ENCODE assay signal across 2 cellular contexts in the genomic region with DNA sequence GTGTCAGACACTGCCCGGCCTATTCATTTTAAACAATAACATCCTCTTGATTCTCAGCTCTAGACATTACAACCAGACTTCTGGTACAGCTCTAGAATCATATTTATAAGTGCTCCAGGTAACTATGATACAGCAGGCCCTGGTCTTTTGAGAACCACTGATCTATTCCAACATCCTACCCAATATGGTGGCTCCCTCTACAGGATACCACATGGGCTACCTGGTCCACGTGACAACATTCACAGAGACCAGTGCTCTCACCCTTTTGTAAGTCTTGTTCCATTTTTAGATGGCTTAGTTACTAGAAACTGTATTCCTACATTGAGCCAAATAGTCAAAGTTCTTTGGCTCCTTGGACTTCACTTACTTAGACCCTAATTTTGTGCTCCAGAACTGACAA.
TF ChIP-seq lines count a peak whose summit lies in the region.

No MANE protein-coding gene starts in this region.

TF ChIP-seq in SK-N-SH, 30 proteins besides CTCF, POLR2A, EP300 and RAD21 (continued from another document):
- no peak for TF ChIP-seq MXI1 (IDR thresholded peaks at IDR 0.05; ENCODE audit: low read depth, low read length)
- TF ChIP-seq FOXJ3 (CRISPR knock-in tag; IDR thresholded peaks at IDR 0.05), result no peak
- no peak for TF ChIP-seq RFX5 (IDR thresholded peaks at IDR 0.05; ENCODE audit: low read length)
- TF ChIP-seq TAF1 (IDR thresholded peaks at IDR 0.05; ENCODE audit: borderline replicate concordance, low read depth, low read length), result no peak
- TF ChIP-seq TEAD4 (IDR thresholded peaks at IDR 0.05; ENCODE audit: borderline replicate concordance, insufficient read depth), result no peak
- TF ChIP-seq MEF2A (IDR thresholded peaks at IDR 0.05; ENCODE audit: borderline replicate concordance, low read depth), result no peak
- TF ChIP-seq SMC3 (IDR thresholded peaks at IDR 0.05; ENCODE audit: low read depth, low read length), result no peak
- TF ChIP-seq, protein P1, sequence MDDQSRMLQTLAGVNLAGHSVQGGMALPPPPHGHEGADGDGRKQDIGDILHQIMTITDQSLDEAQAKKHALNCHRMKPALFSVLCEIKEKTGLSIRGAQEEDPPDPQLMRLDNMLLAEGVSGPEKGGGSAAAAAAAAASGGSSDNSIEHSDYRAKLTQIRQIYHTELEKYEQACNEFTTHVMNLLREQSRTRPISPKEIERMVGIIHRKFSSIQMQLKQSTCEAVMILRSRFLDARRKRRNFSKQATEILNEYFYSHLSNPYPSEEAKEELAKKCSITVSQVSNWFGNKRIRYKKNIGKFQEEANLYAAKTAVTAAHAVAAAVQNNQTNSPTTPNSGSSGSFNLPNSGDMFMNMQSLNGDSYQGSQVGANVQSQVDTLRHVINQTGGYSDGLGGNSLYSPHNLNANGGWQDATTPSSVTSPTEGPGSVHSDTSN (IDR thresholded peaks at IDR 0.05), result no peak
- TF ChIP-seq RXRA (IDR thresholded peaks at IDR 0.05; ENCODE audit: borderline replicate concordance, low read depth), result no peak
- TF ChIP-seq, protein P2, sequence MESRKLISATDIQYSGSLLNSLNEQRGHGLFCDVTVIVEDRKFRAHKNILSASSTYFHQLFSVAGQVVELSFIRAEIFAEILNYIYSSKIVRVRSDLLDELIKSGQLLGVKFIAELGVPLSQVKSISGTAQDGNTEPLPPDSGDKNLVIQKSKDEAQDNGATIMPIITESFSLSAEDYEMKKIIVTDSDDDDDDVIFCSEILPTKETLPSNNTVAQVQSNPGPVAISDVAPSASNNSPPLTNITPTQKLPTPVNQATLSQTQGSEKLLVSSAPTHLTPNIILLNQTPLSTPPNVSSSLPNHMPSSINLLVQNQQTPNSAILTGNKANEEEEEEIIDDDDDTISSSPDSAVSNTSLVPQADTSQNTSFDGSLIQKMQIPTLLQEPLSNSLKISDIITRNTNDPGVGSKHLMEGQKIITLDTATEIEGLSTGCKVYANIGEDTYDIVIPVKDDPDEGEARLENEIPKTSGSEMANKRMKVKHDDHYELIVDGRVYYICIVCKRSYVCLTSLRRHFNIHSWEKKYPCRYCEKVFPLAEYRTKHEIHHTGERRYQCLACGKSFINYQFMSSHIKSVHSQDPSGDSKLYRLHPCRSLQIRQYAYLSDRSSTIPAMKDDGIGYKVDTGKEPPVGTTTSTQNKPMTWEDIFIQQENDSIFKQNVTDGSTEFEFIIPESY (IDR thresholded peaks at IDR 0.05; ENCODE audit: borderline replicate concordance, low read depth), result no peak

TF ChIP-seq in SK-N-SH treated with all-trans-retinoic acid at 6 μM for 48 hours, 23 proteins besides CTCF, POLR2A, EP300 and RAD21 (continued from another document):
- TF ChIP-seq SNAI2 (CRISPR knock-in tag; IDR thresholded peaks at IDR 0.05) (no peak), PPARA (CRISPR knock-in tag; IDR thresholded peaks at IDR 0.05; ENCODE audit: borderline replicate concordance) (no peak), CSDC2 (CRISPR knock-in tag; IDR thresholded peaks at IDR 0.05) (no peak), ZFP3 (CRISPR knock-in tag; IDR thresholded peaks at IDR 0.05) (no peak), GLIS3 (CRISPR knock-in tag; IDR thresholded peaks at IDR 0.05) (no peak), ZNF8 (CRISPR knock-in tag; IDR thresholded peaks at IDR 0.05) (no peak), ZNF70 (CRISPR knock-in tag; IDR thresholded peaks at IDR 0.05) (no peak), BACH2 (CRISPR knock-in tag; IDR thresholded peaks at IDR 0.05; ENCODE audit: borderline replicate concordance) (no peak), OSR1 (CRISPR knock-in tag; IDR thresholded peaks at IDR 0.05) (no peak), ARNTL (CRISPR knock-in tag; IDR thresholded peaks at IDR 0.05; ENCODE audit: borderline replicate concordance, low read depth) (no peak), TCF4 (CRISPR knock-in tag; IDR thresholded peaks at IDR 0.05; ENCODE audit: borderline replicate concordance) (no peak)
- TF ChIP-seq, protein P3, sequence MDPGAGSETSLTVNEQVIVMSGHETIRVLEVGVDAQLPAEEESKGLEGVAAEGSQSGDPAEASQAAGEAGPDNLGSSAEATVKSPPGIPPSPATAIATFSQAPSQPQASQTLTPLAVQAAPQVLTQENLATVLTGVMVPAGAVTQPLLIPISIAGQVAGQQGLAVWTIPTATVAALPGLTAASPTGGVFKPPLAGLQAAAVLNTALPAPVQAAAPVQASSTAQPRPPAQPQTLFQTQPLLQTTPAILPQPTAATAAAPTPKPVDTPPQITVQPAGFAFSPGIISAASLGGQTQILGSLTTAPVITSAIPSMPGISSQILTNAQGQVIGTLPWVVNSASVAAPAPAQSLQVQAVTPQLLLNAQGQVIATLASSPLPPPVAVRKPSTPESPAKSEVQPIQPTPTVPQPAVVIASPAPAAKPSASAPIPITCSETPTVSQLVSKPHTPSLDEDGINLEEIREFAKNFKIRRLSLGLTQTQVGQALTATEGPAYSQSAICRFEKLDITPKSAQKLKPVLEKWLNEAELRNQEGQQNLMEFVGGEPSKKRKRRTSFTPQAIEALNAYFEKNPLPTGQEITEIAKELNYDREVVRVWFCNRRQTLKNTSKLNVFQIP (CRISPR knock-in tag; IDR thresholded peaks at IDR 0.05; ENCODE audit: borderline replicate concordance, low read depth), result no peak
- TF ChIP-seq, protein P4, sequence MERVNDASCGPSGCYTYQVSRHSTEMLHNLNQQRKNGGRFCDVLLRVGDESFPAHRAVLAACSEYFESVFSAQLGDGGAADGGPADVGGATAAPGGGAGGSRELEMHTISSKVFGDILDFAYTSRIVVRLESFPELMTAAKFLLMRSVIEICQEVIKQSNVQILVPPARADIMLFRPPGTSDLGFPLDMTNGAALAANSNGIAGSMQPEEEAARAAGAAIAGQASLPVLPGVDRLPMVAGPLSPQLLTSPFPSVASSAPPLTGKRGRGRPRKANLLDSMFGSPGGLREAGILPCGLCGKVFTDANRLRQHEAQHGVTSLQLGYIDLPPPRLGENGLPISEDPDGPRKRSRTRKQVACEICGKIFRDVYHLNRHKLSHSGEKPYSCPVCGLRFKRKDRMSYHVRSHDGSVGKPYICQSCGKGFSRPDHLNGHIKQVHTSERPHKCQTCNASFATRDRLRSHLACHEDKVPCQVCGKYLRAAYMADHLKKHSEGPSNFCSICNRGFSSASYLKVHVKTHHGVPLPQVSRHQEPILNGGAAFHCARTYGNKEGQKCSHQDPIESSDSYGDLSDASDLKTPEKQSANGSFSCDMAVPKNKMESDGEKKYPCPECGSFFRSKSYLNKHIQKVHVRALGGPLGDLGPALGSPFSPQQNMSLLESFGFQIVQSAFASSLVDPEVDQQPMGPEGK (CRISPR knock-in tag; IDR thresholded peaks at IDR 0.05; ENCODE audit: borderline replicate concordance), result no peak
- TF ChIP-seq, protein P5, sequence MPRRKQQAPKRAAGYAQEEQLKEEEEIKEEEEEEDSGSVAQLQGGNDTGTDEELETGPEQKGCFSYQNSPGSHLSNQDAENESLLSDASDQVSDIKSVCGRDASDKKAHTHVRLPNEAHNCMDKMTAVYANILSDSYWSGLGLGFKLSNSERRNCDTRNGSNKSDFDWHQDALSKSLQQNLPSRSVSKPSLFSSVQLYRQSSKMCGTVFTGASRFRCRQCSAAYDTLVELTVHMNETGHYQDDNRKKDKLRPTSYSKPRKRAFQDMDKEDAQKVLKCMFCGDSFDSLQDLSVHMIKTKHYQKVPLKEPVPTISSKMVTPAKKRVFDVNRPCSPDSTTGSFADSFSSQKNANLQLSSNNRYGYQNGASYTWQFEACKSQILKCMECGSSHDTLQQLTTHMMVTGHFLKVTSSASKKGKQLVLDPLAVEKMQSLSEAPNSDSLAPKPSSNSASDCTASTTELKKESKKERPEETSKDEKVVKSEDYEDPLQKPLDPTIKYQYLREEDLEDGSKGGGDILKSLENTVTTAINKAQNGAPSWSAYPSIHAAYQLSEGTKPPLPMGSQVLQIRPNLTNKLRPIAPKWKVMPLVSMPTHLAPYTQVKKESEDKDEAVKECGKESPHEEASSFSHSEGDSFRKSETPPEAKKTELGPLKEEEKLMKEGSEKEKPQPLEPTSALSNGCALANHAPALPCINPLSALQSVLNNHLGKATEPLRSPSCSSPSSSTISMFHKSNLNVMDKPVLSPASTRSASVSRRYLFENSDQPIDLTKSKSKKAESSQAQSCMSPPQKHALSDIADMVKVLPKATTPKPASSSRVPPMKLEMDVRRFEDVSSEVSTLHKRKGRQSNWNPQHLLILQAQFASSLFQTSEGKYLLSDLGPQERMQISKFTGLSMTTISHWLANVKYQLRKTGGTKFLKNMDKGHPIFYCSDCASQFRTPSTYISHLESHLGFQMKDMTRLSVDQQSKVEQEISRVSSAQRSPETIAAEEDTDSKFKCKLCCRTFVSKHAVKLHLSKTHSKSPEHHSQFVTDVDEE (CRISPR knock-in tag; IDR thresholded peaks at IDR 0.05), result no peak
- TF ChIP-seq, protein P6, sequence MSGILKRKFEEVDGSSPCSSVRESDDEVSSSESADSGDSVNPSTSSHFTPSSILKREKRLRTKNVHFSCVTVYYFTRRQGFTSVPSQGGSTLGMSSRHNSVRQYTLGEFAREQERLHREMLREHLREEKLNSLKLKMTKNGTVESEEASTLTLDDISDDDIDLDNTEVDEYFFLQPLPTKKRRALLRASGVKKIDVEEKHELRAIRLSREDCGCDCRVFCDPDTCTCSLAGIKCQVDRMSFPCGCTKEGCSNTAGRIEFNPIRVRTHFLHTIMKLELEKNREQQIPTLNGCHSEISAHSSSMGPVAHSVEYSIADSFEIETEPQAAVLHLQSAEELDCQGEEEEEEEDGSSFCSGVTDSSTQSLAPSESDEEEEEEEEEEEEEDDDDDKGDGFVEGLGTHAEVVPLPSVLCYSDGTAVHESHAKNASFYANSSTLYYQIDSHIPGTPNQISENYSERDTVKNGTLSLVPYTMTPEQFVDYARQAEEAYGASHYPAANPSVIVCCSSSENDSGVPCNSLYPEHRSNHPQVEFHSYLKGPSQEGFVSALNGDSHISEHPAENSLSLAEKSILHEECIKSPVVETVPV (CRISPR knock-in tag; IDR thresholded peaks at IDR 0.05), result no peak
